ENCODE assay signal across 13 cellular contexts in the genomic region with DNA sequence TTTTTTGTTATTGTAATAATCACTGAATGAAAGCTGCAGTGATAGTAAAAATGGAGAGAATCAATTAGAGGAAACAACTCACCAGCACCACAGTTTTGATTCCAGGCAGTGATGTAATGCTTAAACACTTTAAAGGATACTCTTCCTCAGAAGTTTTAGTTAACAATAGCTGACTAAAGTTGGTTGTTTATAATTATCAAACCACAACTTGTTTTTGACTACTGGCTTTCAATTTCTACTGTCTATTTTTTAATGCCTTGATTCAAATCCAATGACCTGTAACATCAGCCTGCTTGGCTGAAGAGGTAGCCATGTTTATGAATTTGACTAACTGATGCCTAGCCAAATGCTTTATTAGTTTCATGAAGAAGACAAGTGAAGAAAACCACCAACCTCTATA. TPM values are rescaled to one million over a fixed set of nuclear protein-coding genes. Genes with fewer than 3 reads are reported as not detected.
DNase-seq lines count a peak whose midpoint lies in the region; ATAC-seq and TF ChIP-seq lines count a peak whose summit lies in the region.
"Had no signal": no experiment of that assay in that cellular context is flagged by ENCODE, and none has a peak within 500 bp of the region (broad histone marks: within the 10 kb centered on the region; RNA-seq: fewer than 3 reads in every experiment).

No MANE protein-coding gene starts in this region.

- POLR2A ChIA-PET in CD4-positive, alpha-beta memory T cell (lab: Charles Lee; ENCODE audit: partially characterized antibody): interaction anchor here (0.7 to 4.1 kb wide), 10 partner anchors 10 to 307 kb away, joined by 3 to 21 read pairs (median 3); a partner anchor contains a TSS

- CTCF ChIA-PET in CD4-positive, alpha-beta memory T cell (lab: Charles Lee; ENCODE audit: partially characterized antibody): interaction anchor here (0.6 to 2.3 kb wide), 3 partner anchors 13 to 30 kb away, joined by 3 to 12 read pairs (median 4); no protein-coding TSS in a partner anchor

- in situ Hi-C loops in G401 (cut with HindIII; ENCODE audit: low sequenced_read_pairs): no loop called here

- TF ChIP-seq CTCF in coronary artery (IDR thresholded peaks at IDR 0.05) (no peak), natural killer cell (IDR thresholded peaks at IDR 0.05) (no peak)

- peak overlapping the region; percentile 56 for H3K27ac ChIP-seq in CD4-positive, alpha-beta memory T cell (ENCODE audit: low read depth, low read length)
- H3K27ac ChIP-seq in coronary artery: no peak overlapping the region

- intact Hi-C loops in CD4-positive, alpha-beta memory T cell (cut with micrococcal nuclease): loop anchor here (1.0 to 5.0 kb wide), 3 partner anchors 18 to 50 kb away; a partner anchor contains a TSS
- intact Hi-C loops in natural killer cell (cut with micrococcal nuclease): loop anchor here (5.0 kb wide), 1 partner anchor 209 kb away; no protein-coding TSS in a partner anchor

- peak overlapping the region in 1 of 2 donors; percentile 56 for H3K4me3 ChIP-seq in CD4-positive, alpha-beta memory T cell (ENCODE audit: low read length in 2 of 2)
- peak overlapping the region; percentile 69 for H3K4me3 ChIP-seq in coronary artery

- H3K27me3 Mint-ChIP-seq in CD4-positive, alpha-beta memory T cell: no peaks in the 10 kb centered on the region
- H3K27me3 Mint-ChIP-seq in IgD-negative memory B cell: no peaks in the 10 kb centered on the region
- H3K27me3 Mint-ChIP-seq in natural killer cell (ENCODE audit: low read depth in 2 of 2): no peaks in the 10 kb centered on the region

- no peak for DNase-seq in CD4-positive, alpha-beta memory T cell
- DNase-seq in coronary artery (ENCODE audit: low spot score): no peak
- DNase-seq in natural killer cell: no peak
- DNase-seq in G401 (ENCODE audit: low spot score): no peak
- DNase-seq in NCI-H1694 (lab: John Stamatoyannopoulos, UW): no peak
- no peak for DNase-seq in islet precursor cell
- DNase-seq: NCI-H2227 treated with DMSO at 0.1 percent for 48 hours; stimulated activated CD4-positive, alpha-beta T cell treated with anti-CD3 and anti-CD28 coated beads, Interleukin-1b, Interleukin-23, amount 100 ng/mL, for 48 hours; stomach; T-helper 9 cell had no signal

- peaks cover 52 to 73% (median 60%) of the 10 kb centered on the region in 4 donors for H3K4me1 Mint-ChIP-seq in CD4-positive, alpha-beta memory T cell
- H3K4me1 Mint-ChIP-seq in IgD-negative memory B cell (peaks cover 28 to 48% (median 42%) of the 10 kb centered on the region in 3 donors), natural killer cell (peaks cover 44% of the 10 kb centered on the region in 2 donors)

- H3K4me3 Mint-ChIP-seq in CD4-positive, alpha-beta memory T cell: peak overlapping the region; percentile 84 to 99 (median 96)
- peak overlapping the region in 3 of 4 donors; percentile 79 to 85 (median 85) for H3K4me3 Mint-ChIP-seq in IgD-negative memory B cell
- peak overlapping the region; percentile 97 for H3K4me3 Mint-ChIP-seq in natural killer cell

- H3K27ac Mint-ChIP-seq in CD4-positive, alpha-beta memory T cell: peak overlapping the region; percentile 79 to 99 (median 94)
- H3K27ac Mint-ChIP-seq in IgD-negative memory B cell: no peak overlapping the region
- H3K27ac Mint-ChIP-seq in natural killer cell: peak overlapping the region; percentile 83 to 84

- H3K9me3 Mint-ChIP-seq in CD4-positive, alpha-beta memory T cell: peaks cover 0 to 2% (median 0%) of the 10 kb centered on the region in 8 donors
- H3K9me3 Mint-ChIP-seq in IgD-negative memory B cell (peaks cover 0 to 1% (median 0%) of the 10 kb centered on the region in 3 donors), natural killer cell (no peaks in the 10 kb centered on the region)

- no peaks in the 10 kb centered on the region for H3K27me3 ChIP-seq in CD4-positive, alpha-beta memory T cell (ENCODE audit: insufficient read depth, low read length)
- H3K27me3 ChIP-seq: stomach had no signal

- no peaks in the 10 kb centered on the region for H3K9me3 ChIP-seq in CD4-positive, alpha-beta memory T cell (ENCODE audit: control insufficient read depth in 1 of 2, low read length in 2 of 2)
- H3K9me3 ChIP-seq: stomach had no signal

- peaks cover 65% of the 10 kb centered on the region for H3K4me1 ChIP-seq in CD4-positive, alpha-beta memory T cell (ENCODE audit: insufficient read depth, low read length)

- no peaks in the 10 kb centered on the region for H3K36me3 ChIP-seq in CD4-positive, alpha-beta memory T cell (ENCODE audit: insufficient read depth, low read length)
- H3K36me3 ChIP-seq: stomach had no signal

- peaks cover 0 to 5% of the 10 kb centered on the region in 2 donors for H3K36me3 Mint-ChIP-seq in CD4-positive, alpha-beta memory T cell
- no peaks in the 10 kb centered on the region for H3K36me3 Mint-ChIP-seq in IgD-negative memory B cell
- H3K36me3 Mint-ChIP-seq in natural killer cell: no peaks in the 10 kb centered on the region

- no peak for ATAC-seq in natural killer cell
- no peak for ATAC-seq in HG02763 (IDR thresholded peaks at IDR 0.05; ENCODE audit: unreplicated experiment)

RNA-seq across cellular contexts. Expression of a gene that starts 18.2 kb away (rescaled TPM):
- total RNA-seq in CD4-positive, alpha-beta memory T cell: not detected
- polyA plus RNA-seq in CD4-positive, alpha-beta memory T cell: under 1 TPM in 1 of 2 donors, not detected in 1; 0.28 TPM
- polyA plus RNA-seq in IgD-negative memory B cell: not detected
- not detected for total RNA-seq in natural killer cell
- total RNA-seq in G401 (2014; rRNA removed; shearing (Covaris generic)): not detected in 2 replicates
- total RNA-seq: kidney epithelial cell had no signal

RNA-seq across cellular contexts. Expression of a gene that starts 51.9 kb away (rescaled TPM):
- 10 to 100 TPM; 97.9 to 98.4 TPM for total RNA-seq in CD4-positive, alpha-beta memory T cell
- 100 to 1,000 TPM; 107 to 115 TPM for polyA plus RNA-seq in CD4-positive, alpha-beta memory T cell
- 105 TPM for polyA plus RNA-seq in IgD-negative memory B cell
- total RNA-seq in natural killer cell: 100 to 1,000 TPM; 132 to 156 (median 149) TPM
- 0.31 and 0.55 TPM in 2 replicates for total RNA-seq in G401 (2014; rRNA removed; shearing (Covaris generic))

Comparison
In these comparisons a context has a peak if more than half of its experiments do, and no peak if none do; other contexts are left out.
1. H3K27ac Mint-ChIP-seq: peak in CD4-positive, alpha-beta memory T cell (7 of 7) and natural killer cell (2 of 2); none in IgD-negative memory B cell (0 of 3).
2. RNA of a gene that starts 51.9 kb away (total RNA-seq): 132 to 156 TPM in natural killer cell and 97.9 to 98.4 TPM in CD4-positive, alpha-beta memory T cell; 0.31 to 0.55 TPM in G401; every median in the first group is over 10 times any median in the second.
3. Peak in every context shown above with its lines, with median percentiles within 50 percentile points of each other: H3K4me3 Mint-ChIP-seq.